ENCODE assay signal across 1 cellular context in genomic region chr10:71158251-71158650, GRCh38.
TF ChIP-seq lines count a peak whose summit lies in the region.

No MANE protein-coding gene starts in this region.

TF ChIP-seq in WTC11, 78 proteins besides CTCF, POLR2A, EP300 and RAD21 (continued from another document):
- TF ChIP-seq ERG (CRISPR knock-in tag; IDR thresholded peaks at IDR 0.05): no peak
- no peak for TF ChIP-seq ZNF416 (CRISPR knock-in tag; IDR thresholded peaks at IDR 0.05)
- TF ChIP-seq E2F1 (CRISPR knock-in tag; IDR thresholded peaks at IDR 0.05): no peak
